In the genomic region with DNA sequence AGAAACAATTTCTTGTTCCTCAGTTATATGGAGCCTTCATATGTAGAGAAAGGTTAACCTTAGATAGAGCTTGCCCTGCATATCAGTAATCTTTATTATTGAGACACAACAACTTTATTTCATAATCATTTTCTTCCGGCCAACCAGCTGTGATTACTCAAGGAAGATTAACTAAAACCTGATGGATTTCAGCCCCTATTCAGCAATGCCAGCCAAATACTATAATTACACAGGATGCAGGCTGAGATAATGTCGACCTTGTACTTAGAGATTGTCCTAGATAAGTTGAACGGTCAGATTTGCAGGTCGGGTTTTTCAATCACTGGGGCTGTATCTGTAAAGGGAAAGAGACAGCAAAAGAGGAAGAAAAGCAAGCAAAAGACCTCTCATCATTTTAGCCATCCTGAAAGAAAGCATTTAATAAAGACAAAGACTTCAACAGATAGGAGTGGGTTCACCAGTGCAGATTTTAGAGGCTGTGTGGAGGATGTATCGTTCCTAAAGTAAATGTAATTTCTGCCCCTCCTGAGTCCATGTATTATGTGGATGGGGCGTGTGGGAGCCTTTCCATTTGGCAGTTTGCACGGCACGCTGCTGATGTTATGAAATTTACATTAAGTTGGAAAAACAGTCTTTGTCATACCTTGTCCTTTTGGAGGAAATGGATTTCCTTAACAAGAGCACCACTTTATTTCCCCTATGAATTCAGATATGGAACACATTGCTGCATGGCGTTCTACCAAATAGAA, we compare ENCODE assay signal across 1 cellular context.
A peak's percentile ranks its signal among the peaks of the same experiment; 100 is the strongest.
TF ChIP-seq lines count a peak whose summit lies in the region.

No MANE protein-coding gene starts in this region.

TF ChIP-seq in SK-N-SH treated with all-trans-retinoic acid at 6 μM for 48 hours, 23 proteins besides CTCF, POLR2A, EP300 and RAD21 (continued from another document):
- TF ChIP-seq CSDC2 (CRISPR knock-in tag; IDR thresholded peaks at IDR 0.05) = 0 out of 2 replicates have a peak, but pooled peaks have one; percentile 29
- TF ChIP-seq TCF4 (CRISPR knock-in tag; IDR thresholded peaks at IDR 0.05; ENCODE audit: borderline replicate concordance) = peak; percentile 97
- TF ChIP-seq PATZ1 (CRISPR knock-in tag; IDR thresholded peaks at IDR 0.05; ENCODE audit: borderline replicate concordance) = no peak
- peak; percentile 64; the same call in 1 of the 2 replicates for TF ChIP-seq CSRNP3 (CRISPR knock-in tag; IDR thresholded peaks at IDR 0.05)
- TF ChIP-seq ZNF70 (CRISPR knock-in tag; IDR thresholded peaks at IDR 0.05) = 0 out of 2 replicates have a peak, but pooled peaks have one; percentile 62
- no peak for TF ChIP-seq ESRRG (CRISPR knock-in tag; IDR thresholded peaks at IDR 0.05)
- TF ChIP-seq CREB5 (CRISPR knock-in tag; IDR thresholded peaks at IDR 0.05; ENCODE audit: low read depth) = 0 out of 2 replicates have a peak, but pooled peaks have one; percentile 46
- TF ChIP-seq, protein P1, sequence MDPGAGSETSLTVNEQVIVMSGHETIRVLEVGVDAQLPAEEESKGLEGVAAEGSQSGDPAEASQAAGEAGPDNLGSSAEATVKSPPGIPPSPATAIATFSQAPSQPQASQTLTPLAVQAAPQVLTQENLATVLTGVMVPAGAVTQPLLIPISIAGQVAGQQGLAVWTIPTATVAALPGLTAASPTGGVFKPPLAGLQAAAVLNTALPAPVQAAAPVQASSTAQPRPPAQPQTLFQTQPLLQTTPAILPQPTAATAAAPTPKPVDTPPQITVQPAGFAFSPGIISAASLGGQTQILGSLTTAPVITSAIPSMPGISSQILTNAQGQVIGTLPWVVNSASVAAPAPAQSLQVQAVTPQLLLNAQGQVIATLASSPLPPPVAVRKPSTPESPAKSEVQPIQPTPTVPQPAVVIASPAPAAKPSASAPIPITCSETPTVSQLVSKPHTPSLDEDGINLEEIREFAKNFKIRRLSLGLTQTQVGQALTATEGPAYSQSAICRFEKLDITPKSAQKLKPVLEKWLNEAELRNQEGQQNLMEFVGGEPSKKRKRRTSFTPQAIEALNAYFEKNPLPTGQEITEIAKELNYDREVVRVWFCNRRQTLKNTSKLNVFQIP (CRISPR knock-in tag; IDR thresholded peaks at IDR 0.05; ENCODE audit: borderline replicate concordance, low read depth) = no peak
- TF ChIP-seq ZNF8 (CRISPR knock-in tag; IDR thresholded peaks at IDR 0.05) = no peak; the same call in 1 of the 2 replicates
- TF ChIP-seq RARB (CRISPR knock-in tag; IDR thresholded peaks at IDR 0.05) = no peak
- no peak; the same call in 1 of the 2 replicates for TF ChIP-seq ZNF565 (CRISPR knock-in tag; conservative IDR thresholded peaks at IDR 0.05; ENCODE audit: low read depth)
- no peak for TF ChIP-seq ZFP3 (CRISPR knock-in tag; IDR thresholded peaks at IDR 0.05)
- peak; percentile 67 for TF ChIP-seq GLIS3 (CRISPR knock-in tag; IDR thresholded peaks at IDR 0.05)
- TF ChIP-seq ZFP30 (CRISPR knock-in tag; IDR thresholded peaks at IDR 0.05) = no peak
